7 cellular contexts compared by ENCODE assay signal in the genomic region with DNA sequence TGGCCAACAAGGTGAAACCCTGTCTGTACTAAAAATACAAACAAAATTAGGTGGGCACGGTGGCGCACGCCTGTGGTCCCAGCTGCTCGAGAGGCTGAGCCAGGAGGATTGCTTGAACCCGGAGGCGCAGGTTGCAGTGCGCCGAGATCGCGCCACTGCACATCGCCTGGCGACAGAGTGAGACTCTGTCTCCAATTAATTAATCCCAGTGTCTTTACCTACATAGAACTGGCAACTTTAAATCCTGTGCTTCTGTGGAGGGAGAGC. TPM values are rescaled to one million over a fixed set of nuclear protein-coding genes. Genes with fewer than 3 reads are reported as not detected.
DNase-seq lines count a peak whose midpoint lies in the region; ATAC-seq lines count a peak whose summit lies in the region.
"Had no signal": no experiment of that assay in that cellular context is flagged by ENCODE, and none has a peak within 500 bp of the region (broad histone marks: within the 10 kb centered on the region; RNA-seq: fewer than 3 reads in every experiment).

No MANE protein-coding gene starts in this region.

- ATAC-seq in GM21423 (IDR thresholded peaks at IDR 0.05; ENCODE audit: unreplicated experiment) = no peak

- peaks cover 47% of the 10 kb centered on the region for H3K36me3 Mint-ChIP-seq in dendritic cell treated with granulocyte-macrophage colony-stimulating factor and Interleukin-4, amounts not matched to agents 40 ng/mL and 50 ng/mL, for 4 days (ENCODE audit: low read depth)

- H3K4me3 ChIP-seq in MG63 (peak overlapping the region; percentile 100), skin epidermis (peak overlapping the region in 5 of 7 experiments; percentile 84 to 98 (median 94))

- H3K36me3 ChIP-seq in MG63 = peaks cover 39% of the 10 kb centered on the region

- peaks cover 7% of the 10 kb centered on the region for H3K27me3 Mint-ChIP-seq in dendritic cell treated with granulocyte-macrophage colony-stimulating factor and Interleukin-4, amounts not matched to agents 40 ng/mL and 50 ng/mL, for 4 days

- no peaks in the 10 kb centered on the region for H3K27me3 ChIP-seq in MG63

- H3K27ac ChIP-seq in skin epidermis = peak overlapping the region in 18 of 21 experiments; percentile 94 to 100 (median 100)

- no peak for DNase-seq in MG63
- no peak for DNase-seq in NCI-H1092 (lab: John Stamatoyannopoulos, UW)
- DNase-seq in NCI-H2196 (lab: John Stamatoyannopoulos, UW; ENCODE audit: unreplicated experiment) = no peak

- intact Hi-C loops in dendritic cell treated with granulocyte-macrophage colony-stimulating factor and Interleukin-4, amounts not matched to agents 40 ng/mL and 50 ng/mL, for 4 days (cut with micrococcal nuclease) = loop anchor here (5.0 kb wide), 1 partner anchor 39 kb away; a partner anchor contains a TSS

- no peaks in the 10 kb centered on the region for H3K9me3 ChIP-seq in MG63

- H3K4me1 Mint-ChIP-seq in dendritic cell treated with granulocyte-macrophage colony-stimulating factor and Interleukin-4, amounts not matched to agents 40 ng/mL and 50 ng/mL, for 4 days (ENCODE audit: low read depth) = peaks cover 47% of the 10 kb centered on the region

- peak overlapping the region; percentile 90 for H3K4me3 Mint-ChIP-seq in dendritic cell treated with granulocyte-macrophage colony-stimulating factor and Interleukin-4, amounts not matched to agents 40 ng/mL and 50 ng/mL, for 4 days

- peak overlapping the region; percentile 99 for H3K27ac Mint-ChIP-seq in dendritic cell treated with granulocyte-macrophage colony-stimulating factor and Interleukin-4, amounts not matched to agents 40 ng/mL and 50 ng/mL, for 4 days

- no peaks in the 10 kb centered on the region for H3K9me3 Mint-ChIP-seq in dendritic cell treated with granulocyte-macrophage colony-stimulating factor and Interleukin-4, amounts not matched to agents 40 ng/mL and 50 ng/mL, for 4 days

RNA-seq across cellular contexts. Expression of a gene that starts 1.5 kb away (rescaled TPM):
- 309 and 3,594 TPM in 2 replicates for total RNA-seq in MG63 (2014; rRNA removed; shearing (Covaris generic); ENCODE audit: low replicate concordance)

RNA-seq across cellular contexts. Expression of a gene that starts 8.7 kb away (rescaled TPM):
- total RNA-seq in MG63 (2014; rRNA removed; shearing (Covaris generic); ENCODE audit: low replicate concordance) = not detected in 2 replicates
- total RNA-seq: NCI-H460 had no signal

RNA-seq across cellular contexts. Expression of a gene that starts 19.6 kb away (rescaled TPM):
- not detected in 2 replicates for total RNA-seq in MG63 (2014; rRNA removed; shearing (Covaris generic); ENCODE audit: low replicate concordance)
- total RNA-seq: NCI-H460 had no signal

RNA-seq across cellular contexts. Expression of a gene that starts 26.2 kb away (rescaled TPM):
- 11.2 and 21.1 TPM in 2 replicates for total RNA-seq in MG63 (2014; rRNA removed; shearing (Covaris generic); ENCODE audit: low replicate concordance)

RNA-seq across cellular contexts. Expression of a gene that starts 38.4 kb away (rescaled TPM):
- total RNA-seq in MG63 (2014; rRNA removed; shearing (Covaris generic); ENCODE audit: low replicate concordance) = 5.8 and 11.9 TPM in 2 replicates
- total RNA-seq: NCI-H460 had no signal
